Comparison of ENCODE assay signal across 25 cellular contexts in genomic region chr5:135704616-135705015, GRCh38.
DNase-seq lines count a peak whose midpoint lies in the region; ATAC-seq, FAIRE-seq and TF ChIP-seq lines count a peak whose summit lies in the region.
"Had no signal": no experiment of that assay in that cellular context is flagged by ENCODE, and none has a peak within 500 bp of the region (broad histone marks: within the 10 kb centered on the region; RNA-seq: fewer than 3 reads in every experiment).

No MANE protein-coding gene starts in this region.

- H3K9me3 ChIP-seq in astrocyte (ENCODE audit: insufficient read depth, low read depth, low read length) (no peaks in the 10 kb centered on the region), esophagus (ENCODE audit: control insufficient read depth in 2 of 2, insufficient read depth in 1 of 2, low read depth in 1 of 2, low read length in 1 of 2) (no peaks in the 10 kb centered on the region)
- H3K9me3 ChIP-seq: BLaER1 treated with 17β-estradiol and CSF1 and Interleukin-3, amounts not matched to agents 10 nM and 100 nM had no signal

- H3K27ac ChIP-seq in astrocyte (ENCODE audit: low read depth, low read length) (no peak overlapping the region), esophagus (ENCODE audit: low read depth in 2 of 2, low read length in 1 of 2) (peak overlapping the region; percentile 53 to 58), skin epidermis (peak overlapping the region in 13 of 21 experiments; percentile 28 to 84 (median 50))
- H3K27ac ChIP-seq: BLaER1 treated with 17β-estradiol and CSF1 and Interleukin-3, amounts not matched to agents 10 nM and 100 nM; KMS-11 had no signal

- no peak for FAIRE-seq in astrocyte (lab: Jason Lieb, UNC)
- FAIRE-seq: A204.1, GM18507, H54 had no signal

- no peaks in the 10 kb centered on the region for H3K9me3 Mint-ChIP-seq in astrocyte (ENCODE audit: unreplicated experiment)
- H3K9me3 Mint-ChIP-seq: CD4-positive, alpha-beta memory T cell; HFFc6 had no signal

- ATAC-seq in left cardiac atrium, result no peak
- ATAC-seq: PC-3 had no signal

- peaks cover 5% of the 10 kb centered on the region for H3K27me3 ChIP-seq in astrocyte (ENCODE audit: insufficient read depth, low read length)
- no peaks in the 10 kb centered on the region for H3K27me3 ChIP-seq in esophagus (ENCODE audit: control insufficient read depth in 1 of 2, insufficient read depth in 2 of 2, low read length in 2 of 2)
- H3K27me3 ChIP-seq: BLaER1 treated with 17β-estradiol and CSF1 and Interleukin-3, amounts not matched to agents 10 nM and 100 nM had no signal

- H4K20me1 ChIP-seq in astrocyte (ENCODE audit: insufficient read depth, low read length), result no peaks in the 10 kb centered on the region
- H4K20me1 ChIP-seq: BLaER1 treated with 17β-estradiol and CSF1 and Interleukin-3, amounts not matched to agents 10 nM and 100 nM had no signal

- no peak overlapping the region for H3K9ac ChIP-seq in astrocyte (ENCODE audit: low read length)
- H3K9ac ChIP-seq: BLaER1 treated with 17β-estradiol and CSF1 and Interleukin-3, amounts not matched to agents 10 nM and 100 nM; KMS-11 had no signal

- H3K27ac Mint-ChIP-seq in astrocyte (ENCODE audit: unreplicated experiment), result no peak overlapping the region
- H3K27ac Mint-ChIP-seq: CD4-positive, alpha-beta memory T cell; HFFc6 had no signal

- no peak overlapping the region for H3K4me3 Mint-ChIP-seq in astrocyte (ENCODE audit: unreplicated experiment)
- H3K4me3 Mint-ChIP-seq: CD4-positive, alpha-beta memory T cell; HFFc6 had no signal

- H3K27me3 Mint-ChIP-seq in astrocyte (ENCODE audit: low read depth, unreplicated experiment), result peaks cover 19% of the 10 kb centered on the region
- H3K27me3 Mint-ChIP-seq: CD4-positive, alpha-beta memory T cell had no signal

- H3K36me3 Mint-ChIP-seq in astrocyte (ENCODE audit: low read depth, unreplicated experiment), result no peaks in the 10 kb centered on the region
- H3K36me3 Mint-ChIP-seq: CD4-positive, alpha-beta memory T cell had no signal

- DNase-seq in LNCaP clone FGC (ENCODE audit: low read depth) (peak; percentile 58), astrocyte (ENCODE audit: low read depth) (peak; percentile 0), cortex of kidney (lab: John Stamatoyannopoulos, UW) (no peak), NCI-H1436 treated with DMSO at 0.1 percent for 48 hours (lab: John Stamatoyannopoulos, UW) (no peak), left cardiac atrium (no peak), NCI-H2196 (lab: John Stamatoyannopoulos, UW; ENCODE audit: unreplicated experiment) (no peak)
- DNase-seq: CD4-positive, alpha-beta memory T cell; COR-L47; NCI-H1092 treated with DMSO at 0.1 percent for 48 hours; NCI-H1436; NCI-H1930; NCI-H446 treated with DMSO at 0.1 percent for 48 hours; NCI-H526; NCI-H82; NK-92 treated with Interleukin-12 subunit alpha and Interleukin-12 subunit beta, amount 100 ng/mL, for 24 hours; Right ventricle myocardium superior had no signal

- peaks cover 4% of the 10 kb centered on the region for H3K4me1 ChIP-seq in astrocyte (ENCODE audit: insufficient read depth, low read length)
- H3K4me1 ChIP-seq in esophagus (ENCODE audit: control insufficient read depth in 2 of 2, insufficient read depth in 2 of 2, low read length in 1 of 2), result peaks cover 0 to 23% of the 10 kb centered on the region in 2 donors
- H3K4me1 ChIP-seq: BLaER1 treated with 17β-estradiol and CSF1 and Interleukin-3, amounts not matched to agents 10 nM and 100 nM had no signal

- H2AFZ ChIP-seq in astrocyte (ENCODE audit: low read depth, low read length), result no peak overlapping the region

- intact Hi-C loops in left cardiac atrium (cut with DNase I), result no loop called here

- H3K4me3 ChIP-seq in LNCaP clone FGC (ENCODE audit: low read depth, low read length) (no peak overlapping the region), astrocyte (ENCODE audit: insufficient read depth, low read depth, low read length) (no peak overlapping the region), esophagus (ENCODE audit: low read depth in 1 of 2, low read length in 2 of 2) (no peak overlapping the region), skin epidermis (no peak overlapping the region)
- H3K4me3 ChIP-seq: BLaER1 treated with 17β-estradiol and CSF1 and Interleukin-3, amounts not matched to agents 10 nM and 100 nM had no signal

- H3K4me1 Mint-ChIP-seq in astrocyte (ENCODE audit: low read depth, unreplicated experiment), result peaks cover 2% of the 10 kb centered on the region
- H3K4me1 Mint-ChIP-seq: CD4-positive, alpha-beta memory T cell had no signal

- H3K4me2 ChIP-seq in astrocyte (ENCODE audit: low read length), result no peak overlapping the region
- H3K4me2 ChIP-seq: BLaER1 treated with 17β-estradiol and CSF1 and Interleukin-3, amounts not matched to agents 10 nM and 100 nM; KMS-11 had no signal

- 29 to 31% methylated on average over 2 of the region's 2 CpGs for WGBS in esophagus, 2 donors

- H3K36me3 ChIP-seq in astrocyte (ENCODE audit: insufficient read depth, low read length) (no peaks in the 10 kb centered on the region), esophagus (ENCODE audit: control insufficient read depth in 2 of 2, insufficient read depth in 2 of 2, low read length in 1 of 2) (no peaks in the 10 kb centered on the region)
- H3K36me3 ChIP-seq: BLaER1 treated with 17β-estradiol and CSF1 and Interleukin-3, amounts not matched to agents 10 nM and 100 nM had no signal

- TF ChIP-seq CTCF in LNCaP clone FGC (IDR thresholded peaks at IDR 0.05; ENCODE audit: control insufficient read depth, extremely low read depth, insufficient read depth) (no peak), astrocyte (IDR thresholded peaks at IDR 0.05; ENCODE audit: insufficient read depth, low read depth, low read length) (no peak)

- no peaks in the 10 kb centered on the region for H3K79me2 ChIP-seq in astrocyte (ENCODE audit: insufficient read depth, low read length)

Comparison
In these comparisons a context has a peak if more than half of its experiments do, and no peak if none do; other contexts are left out.
1. DNase-seq: peak in LNCaP clone FGC (single experiment) and astrocyte (single experiment); none in cortex of kidney (single experiment), NCI-H1436 treated with DMSO at 0.1 percent for 48 hours (single experiment), left cardiac atrium (single experiment) and NCI-H2196 (single experiment).